In the genomic region with DNA sequence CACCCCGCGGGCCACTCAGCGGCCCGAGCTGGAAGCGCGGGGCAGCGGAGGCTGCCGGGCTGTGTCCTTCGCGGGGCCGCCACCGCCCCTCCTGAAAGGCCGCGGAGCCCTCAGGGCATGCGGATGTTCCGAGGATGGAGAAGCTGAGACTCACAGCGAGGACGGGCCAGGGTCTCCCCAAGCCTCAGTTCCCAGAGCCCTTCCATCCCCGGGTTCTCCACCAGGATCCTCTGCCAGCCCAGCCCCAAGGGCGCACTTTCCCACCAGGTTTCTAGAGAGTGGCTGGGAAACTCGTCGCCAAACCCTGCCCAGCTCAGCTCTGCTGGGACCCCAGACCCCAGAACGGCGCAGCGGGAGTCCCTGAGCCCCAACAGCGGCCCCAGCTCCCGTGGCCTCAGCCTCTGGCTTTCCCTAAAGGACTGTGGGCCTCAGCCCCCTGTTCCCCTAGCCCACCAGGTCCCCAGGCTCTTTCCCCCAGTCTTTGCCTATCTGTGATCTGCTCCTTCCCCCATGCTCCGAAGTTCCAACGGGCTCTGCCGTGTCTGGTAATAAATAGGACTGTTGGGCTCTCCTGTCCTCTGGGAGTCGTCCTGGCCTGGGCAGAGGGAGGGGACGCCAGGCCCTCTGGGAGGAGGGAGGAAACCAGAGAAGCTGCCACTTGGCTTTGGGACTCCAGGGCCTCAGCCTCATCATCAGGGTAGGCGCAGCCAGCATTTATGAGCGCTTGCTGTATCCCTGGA, we compare ENCODE assay signal across 11 cellular contexts. TPM values are rescaled to one million over a fixed set of nuclear protein-coding genes. Genes with fewer than 3 reads are reported as not detected.
A peak's percentile ranks its signal among the peaks of the same experiment; 100 is the strongest.
DNase-seq lines count a peak whose midpoint lies in the region; ATAC-seq and TF ChIP-seq lines count a peak whose summit lies in the region.
"Had no signal": no experiment of that assay in that cellular context is flagged by ENCODE, and none has a peak within 500 bp of the region (broad histone marks: within the 10 kb centered on the region; RNA-seq: fewer than 3 reads in every experiment).

No MANE protein-coding gene starts in this region.

- DNase-seq in DMS153 (lab: John Stamatoyannopoulos, UW) (peak; percentile 67), dorsolateral prefrontal cortex (no peak), nephron progenitor cell (peak; percentile 39), NOMO-1 treated with dmso at 0.1 percent for 144 hours (lab: John Stamatoyannopoulos, UW; ENCODE audit: unreplicated experiment) (no peak), SW 1271 (lab: John Stamatoyannopoulos, UW) (no peak)
- DNase-seq: foreskin keratinocyte, lower lobe of right lung had no signal

- H3K36me3 Mint-ChIP-seq in nephron progenitor cell (ENCODE audit: low read depth), result no peaks in the 10 kb centered on the region
- H3K36me3 Mint-ChIP-seq: activated naive CD8-positive, alpha-beta T cell had no signal

- TF ChIP-seq CTCF in dorsolateral prefrontal cortex (IDR thresholded peaks at IDR 0.05 in 54 of 56, conservative IDR thresholded peaks at IDR 0.05 in 2 of 56; ENCODE audit: low read depth in 1 of 56, partially characterized antibody in 56 of 56) (no peak), nephron progenitor cell (IDR thresholded peaks at IDR 0.05) (no peak)

- H3K4me1 Mint-ChIP-seq in nephron progenitor cell, result peaks cover 20% of the 10 kb centered on the region

- H3K4me3 ChIP-seq in HUES64 (ENCODE audit: low read length), result peak overlapping the region; percentile 48
- peak overlapping the region in 57 of 59 donors; percentile 20 to 64 (median 43) for H3K4me3 ChIP-seq in dorsolateral prefrontal cortex
- H3K4me3 ChIP-seq: lower lobe of right lung had no signal

- no peak overlapping the region for H3K27ac ChIP-seq in HUES64 (ENCODE audit: low read depth, low read length)
- peak overlapping the region in 2 of 59 donors; percentile 18 to 44 for H3K27ac ChIP-seq in dorsolateral prefrontal cortex
- H3K27ac ChIP-seq: foreskin keratinocyte, lower lobe of right lung had no signal

- H3K4me3 Mint-ChIP-seq in nephron progenitor cell, result peak overlapping the region; percentile 76
- H3K4me3 Mint-ChIP-seq: activated naive CD8-positive, alpha-beta T cell had no signal

- H3K27me3 ChIP-seq in HUES64 (ENCODE audit: insufficient read depth, low read length) (peaks cover 57% of the 10 kb centered on the region), dorsolateral prefrontal cortex (peaks cover 0 to 50% (median 12%) of the 10 kb centered on the region in 45 donors)

- no peak for ATAC-seq in HG02973 (IDR thresholded peaks at IDR 0.05; ENCODE audit: unreplicated experiment)
- ATAC-seq: lower lobe of right lung had no signal

- H3K4me1 ChIP-seq in HUES64 (ENCODE audit: insufficient read depth, low read length), result peaks cover 10% of the 10 kb centered on the region
- H3K4me1 ChIP-seq: foreskin keratinocyte, lower lobe of right lung had no signal

- H3K36me3 ChIP-seq in HUES64 (ENCODE audit: insufficient read depth, low read length), result no peaks in the 10 kb centered on the region
- H3K36me3 ChIP-seq: lower lobe of right lung had no signal

- H3K27me3 Mint-ChIP-seq in nephron progenitor cell (ENCODE audit: low read depth, poor library complexity), result peaks cover 42% of the 10 kb centered on the region

- peak overlapping the region; percentile 55 for H3K27ac Mint-ChIP-seq in nephron progenitor cell
- H3K27ac Mint-ChIP-seq: activated naive CD8-positive, alpha-beta T cell had no signal

- 12% methylated on average over 34 of the region's 34 CpGs for WGBS in HUES64

- no peaks in the 10 kb centered on the region for H3K9me3 Mint-ChIP-seq in nephron progenitor cell

- no peaks in the 10 kb centered on the region for H3K9me3 ChIP-seq in HUES64 (ENCODE audit: insufficient read depth, low read depth, low read length)
- H3K9me3 ChIP-seq: lower lobe of right lung had no signal

- intact Hi-C loops in dorsolateral prefrontal cortex (cut with DNase I), result no loop called here

- H3K9ac ChIP-seq in HUES64 (ENCODE audit: low read depth, low read length), result no peak overlapping the region

RNA-seq across cellular contexts. Expression of gene ADGRD2, which starts 27.9 kb away (rescaled TPM):
- polyA plus RNA-seq in HUES64 (2013, experiment 1 of 2), result not detected
- not detected for polyA plus RNA-seq in HUES64 (2013, experiment 2 of 2)
- total RNA-seq in dorsolateral prefrontal cortex, result under 1 TPM in 1 of 120 experiments, not detected in 119; 0.38 TPM
- total RNA-seq: dermis microvascular lymphatic vessel endothelial cell, lower lobe of right lung had no signal

RNA-seq across cellular contexts. Expression of gene NR5A1, which starts 29.0 kb away (rescaled TPM):
- not detected for polyA plus RNA-seq in HUES64 (2013, experiment 1 of 2)
- not detected for polyA plus RNA-seq in HUES64 (2013, experiment 2 of 2)
- total RNA-seq in dorsolateral prefrontal cortex, result under 1 TPM in 16 of 120 experiments, not detected in 104; 0.14 to 0.97 (median 0.28) TPM
- total RNA-seq: dermis microvascular lymphatic vessel endothelial cell, foreskin keratinocyte, lower lobe of right lung had no signal
- polyA plus RNA-seq: foreskin keratinocyte had no signal

Comparison
In these comparisons a context has a peak if more than half of its experiments do, and no peak if none do; other contexts are left out.
1. DNase-seq: peak in DMS153 (single experiment) and nephron progenitor cell (single experiment); none in dorsolateral prefrontal cortex (0 of 10), NOMO-1 treated with dmso at 0.1 percent for 144 hours (single experiment) and SW 1271 (0 of 2).